ENCODE assay signal across 11 cellular contexts in genomic region chr9:35350827-35351549, GRCh38.
DNase-seq lines count a peak whose midpoint lies in the region; ATAC-seq and TF ChIP-seq lines count a peak whose summit lies in the region.
"Had no signal": no experiment of that assay in that cellular context is flagged by ENCODE, and none has a peak within 500 bp of the region (broad histone marks: within the 10 kb centered on the region; RNA-seq: fewer than 3 reads in every experiment).

No MANE protein-coding gene starts in this region.

- no peak for TF ChIP-seq POLR2A in body of pancreas (IDR thresholded peaks at IDR 0.05)

- ATAC-seq in body of pancreas (peak; percentile 92), left lobe of liver (peak; percentile 91), GM18867 (IDR thresholded peaks at IDR 0.05; ENCODE audit: unreplicated experiment) (no peak)
- ATAC-seq: activated T-cell treated with anti-CD3 and anti-CD28 coated beads, Interleukin-2, amount 50 U/mL, for 4 hours had no signal

- peak overlapping the region in 3 of 4 donors; percentile 16 to 66 (median 60) for H3K27ac ChIP-seq in body of pancreas
- H3K27ac ChIP-seq in tibial artery, result peak overlapping the region; percentile 21 to 23
- H3K27ac ChIP-seq in WERI-Rb-1, result no peak overlapping the region

- H3K9me3 ChIP-seq in body of pancreas (no peaks in the 10 kb centered on the region), tibial artery (no peaks in the 10 kb centered on the region), WERI-Rb-1 (ENCODE audit: severe bottlenecking) (no peaks in the 10 kb centered on the region)

- H3K27me3 ChIP-seq in body of pancreas, result no peaks in the 10 kb centered on the region
- H3K27me3 ChIP-seq in tibial artery, result no peaks in the 10 kb centered on the region
- no peaks in the 10 kb centered on the region for H3K27me3 ChIP-seq in WERI-Rb-1 (ENCODE audit: insufficient read depth, low read depth, severe bottlenecking)

- H3K4me1 ChIP-seq in body of pancreas, result peaks cover 39% of the 10 kb centered on the region
- H3K4me1 ChIP-seq in tibial artery, result peaks cover 0 to 24% (median 10%) of the 10 kb centered on the region in 4 donors

- TF ChIP-seq CTCF in body of pancreas (IDR thresholded peaks at IDR 0.05), result no peak
- no peak for TF ChIP-seq CTCF in tibial artery (IDR thresholded peaks at IDR 0.05)
- no peak for TF ChIP-seq CTCF in WERI-Rb-1 (IDR thresholded peaks at IDR 0.05; ENCODE audit: low read depth, low read length)

- H3K36me3 ChIP-seq in body of pancreas (replicated peaks in 1 of 2; ENCODE audit: insufficient read depth in 1 of 2, low read depth in 2 of 2), result no peaks in the 10 kb centered on the region
- peaks cover 0 to 10% (median 0%) of the 10 kb centered on the region in 3 donors for H3K36me3 ChIP-seq in tibial artery
- no peaks in the 10 kb centered on the region; the same call in 1 of the 2 replicates for H3K36me3 ChIP-seq in WERI-Rb-1

- peak; percentile 52 for DNase-seq in NCI-H2196 (lab: John Stamatoyannopoulos, UW; ENCODE audit: unreplicated experiment)
- no peak for DNase-seq in NCI-H2196 treated with DMSO at 0.1 percent for 48 hours (lab: John Stamatoyannopoulos, UW; ENCODE audit: unreplicated experiment)
- peak in 1 of 4 donors; percentile 54 for DNase-seq in body of pancreas
- DNase-seq in left lobe of liver (ENCODE audit: low spot score), result no peak
- no peak for DNase-seq in tibial artery
- DNase-seq in WERI-Rb-1, result no peak
- no peak for DNase-seq in amygdala (lab: John Stamatoyannopoulos, UW)
- DNase-seq: activated CD4-positive, alpha-beta T cell treated with anti-CD3 and anti-CD28 coated beads for 48 hours; activated T-cell treated with anti-CD3 and anti-CD28 coated beads, Interleukin-2, amount 50 U/mL, for 4 hours; GOT3 had no signal

- 48 to 56% methylated on average over 3 of the region's 3 CpGs for WGBS in body of pancreas, 2 donors

- H3K4me3 ChIP-seq in body of pancreas (no peak overlapping the region), tibial artery (no peak overlapping the region), WERI-Rb-1 (ENCODE audit: low read depth, low read length) (no peak overlapping the region)

- intact Hi-C loops in body of pancreas (cut with DNase I), result no loop called here
- intact Hi-C loops in tibial artery (cut with DNase I; ENCODE audit: low total_unique reads), result no loop called here
